In genomic region chr7:149877890-149878522, GRCh38 we compare ENCODE assay signal across 14 cellular contexts.
"Had no signal": no experiment of that assay in that cellular context is flagged by ENCODE, and none has a peak within 500 bp of the region (broad histone marks: within the 10 kb centered on the region; RNA-seq: fewer than 3 reads in every experiment).

No MANE protein-coding gene starts in this region.

- H3K27me3 ChIP-seq: pancreas had no signal

- H3K4me3 ChIP-seq: mucosa of descending colon, pancreas, SK-N-MC, thoracic aorta had no signal

- H3K27ac ChIP-seq: pancreas, SK-N-MC, thoracic aorta had no signal

- DNase-seq: activated effector memory CD4-positive, alpha-beta T cell treated with Interleukin-2 at 50 U/mL for 16 hours; activated T-cell treated with anti-CD3 and anti-CD28 coated beads, Interleukin-2, amount 50 U/mL, for 1 hour; erythroblast; mucosa of descending colon; nephron progenitor cell; stimulated activated CD4-positive, alpha-beta T cell treated with anti-CD3 and anti-CD28 coated beads, Interleukin-12 subunit alpha, Interleukin-12 subunit beta, amount 100 ng/mL, for 4 hours; stimulated activated CD4-positive, alpha-beta T cell treated with anti-CD3 and anti-CD28 coated beads, Interleukin-2, amount 100 ng/mL, for 24 hours had no signal

- H3K36me3 ChIP-seq: pancreas, thoracic aorta had no signal

- H3K4me3 Mint-ChIP-seq: dendritic cell treated with granulocyte-macrophage colony-stimulating factor and Interleukin-4, amounts not matched to agents 40 ng/mL and 50 ng/mL, for 4 days; nephron progenitor cell had no signal

- FAIRE-seq: keratinocyte, pancreas had no signal

- H3K9me3 ChIP-seq: mucosa of descending colon, pancreas, thoracic aorta had no signal

- H3K27ac Mint-ChIP-seq: dendritic cell treated with granulocyte-macrophage colony-stimulating factor and Interleukin-4, amounts not matched to agents 40 ng/mL and 50 ng/mL, for 4 days; nephron progenitor cell had no signal

- H3K9me3 Mint-ChIP-seq: activated naive CD4-positive, alpha-beta T cell treated with anti-CD3 and anti-CD28 coated beads, Interleukin-2, amount 50 U/mL, for 72 hours; dendritic cell treated with granulocyte-macrophage colony-stimulating factor and Interleukin-4, amounts not matched to agents 40 ng/mL and 50 ng/mL, for 4 days; nephron progenitor cell had no signal

- ATAC-seq: activated naive CD4-positive, alpha-beta T cell treated with anti-CD3 and anti-CD28 coated beads, Interleukin-2, amount 50 U/mL, for 72 hours; left lobe of liver; mucosa of descending colon; pancreas had no signal
